Comparison of ENCODE assay signal across 9 cellular contexts in genomic region chr10:14958872-14959220, GRCh38. TPM values are rescaled to one million over a fixed set of nuclear protein-coding genes. Genes with fewer than 3 reads are reported as not detected.
DNase-seq lines count a peak whose midpoint lies in the region; ATAC-seq and TF ChIP-seq lines count a peak whose summit lies in the region.
"Had no signal": no experiment of that assay in that cellular context is flagged by ENCODE, and none has a peak within 500 bp of the region (broad histone marks: within the 10 kb centered on the region; RNA-seq: fewer than 3 reads in every experiment).

No MANE protein-coding gene starts in this region.

- peak overlapping the region; percentile 99 for H2AFZ ChIP-seq in parathyroid adenoma

- peak overlapping the region; percentile 62 for H3K4me3 ChIP-seq in Caco-2 (ENCODE audit: low read depth, low read length)
- H3K4me3 ChIP-seq in esophagus muscularis mucosa = peak overlapping the region; percentile 72 to 86 (median 80)
- H3K4me3 ChIP-seq in parathyroid adenoma (ENCODE audit: low read depth, low read length) = peak overlapping the region; percentile 88

- H3K9me3 Mint-ChIP-seq in Caco-2 (ENCODE audit: unreplicated experiment) = no peaks in the 10 kb centered on the region

- CTCF ChIA-PET in Caco-2 (lab: Charles Lee) = interaction anchor here (0.6 to 1.4 kb wide), 5 partner anchors 13 to 331 kb away, joined by 3 to 6 read pairs (median 4); partner anchors contain the start of genes CDNF, HSPA14 and MSANTD7
- CTCF ChIA-PET in RWPE1 (lab: Yijun Ruan, JAX) = interaction anchor here (0.6 kb wide), 1 partner anchor 158 kb away, joined by 3 read pairs; no protein-coding TSS in a partner anchor

- peaks cover 6% of the 10 kb centered on the region for H3K4me1 Mint-ChIP-seq in Caco-2 (ENCODE audit: low read depth, unreplicated experiment)

- no peak overlapping the region for H3K9ac ChIP-seq in parathyroid adenoma

- TF ChIP-seq EP300 in esophagus muscularis mucosa (IDR thresholded peaks at IDR 0.05) = no peak

- TF ChIP-seq CTCF in Caco-2 (IDR thresholded peaks at IDR 0.05; ENCODE audit: insufficient read depth in 1 of 2, low read depth in 1 of 2, low read length in 1 of 2, severe bottlenecking in 1 of 2, unreplicated experiment in 1 of 2) (no peak), RWPE1 (conservative IDR thresholded peaks at IDR 0.05; ENCODE audit: low read depth) (no peak), esophagus muscularis mucosa (IDR thresholded peaks at IDR 0.05) (no peak), parathyroid adenoma (IDR thresholded peaks at IDR 0.05) (no peak)

- no peaks in the 10 kb centered on the region for H3K27me3 Mint-ChIP-seq in Caco-2 (ENCODE audit: insufficient read depth, unreplicated experiment)

- DNase-seq in Caco-2 = no peak
- no peak for DNase-seq in RWPE1 (ENCODE audit: low spot score)
- DNase-seq in esophagus muscularis mucosa (ENCODE audit: extremely low spot score) = no peak
- DNase-seq in GDM1 (lab: John Stamatoyannopoulos, UW) = no peak
- DNase-seq in NCI-H2227 treated with DMSO at 0.1 percent for 48 hours (lab: John Stamatoyannopoulos, UW) = no peak
- no peak for DNase-seq in NCI-H510A treated with DMSO at 0.1 percent for 48 hours (lab: John Stamatoyannopoulos, UW)

- peak overlapping the region; percentile 100 for H3K27ac Mint-ChIP-seq in Caco-2 (ENCODE audit: unreplicated experiment)

- H3K36me3 ChIP-seq in Caco-2 (ENCODE audit: control insufficient read depth, insufficient read depth, low read length) (no peaks in the 10 kb centered on the region), esophagus muscularis mucosa (no peaks in the 10 kb centered on the region), parathyroid adenoma (ENCODE audit: control insufficient read depth, insufficient read depth, low read length) (no peaks in the 10 kb centered on the region)

- peaks cover 29% of the 10 kb centered on the region for H3K36me3 Mint-ChIP-seq in Caco-2 (ENCODE audit: insufficient read depth, unreplicated experiment)

- ATAC-seq in GM18517 (IDR thresholded peaks at IDR 0.05; ENCODE audit: unreplicated experiment) = no peak

- TF ChIP-seq POLR2A in esophagus muscularis mucosa (IDR thresholded peaks at IDR 0.05; ENCODE audit: low read depth) = no peak

- H3K79me2 ChIP-seq in parathyroid adenoma = no peaks in the 10 kb centered on the region

- H3K27ac ChIP-seq in RWPE1 (peak overlapping the region; percentile 100), esophagus muscularis mucosa (replicated peaks in 1 of 4) (peak overlapping the region; percentile 89 to 96 (median 94)), parathyroid adenoma (peak overlapping the region; percentile 88)

- TSS peak; percentile 84 for BruUV-seq in Caco-2 (replicated peaks; lab: Mats Ljungman, UMichigan)

- H3K9me3 ChIP-seq in Caco-2 = no peaks in the 10 kb centered on the region
- no peaks in the 10 kb centered on the region for H3K9me3 ChIP-seq in esophagus muscularis mucosa
- H3K9me3 ChIP-seq in parathyroid adenoma (ENCODE audit: control insufficient read depth, low read length) = no peaks in the 10 kb centered on the region

- H3K4me2 ChIP-seq in parathyroid adenoma (ENCODE audit: low read length) = peak overlapping the region; percentile 98

- 47% methylated on average over 12 of the region's 12 CpGs for WGBS in esophagus muscularis mucosa

- POLR2A ChIA-PET in Caco-2 (lab: Charles Lee) = interaction anchor here (0.5 to 2.1 kb wide), 8 partner anchors 81 to 774 kb away, joined by 3 to 22 read pairs (median 7); partner anchors contain the start of genes CDNF, HSPA14, MSANTD7 and RPP38
- POLR2A ChIA-PET in RWPE1 (lab: Yijun Ruan, JAX; ENCODE audit: low non-redundant PET) = interaction anchor here (1.1 to 1.6 kb wide), 2 partner anchors 55 to 80 kb away, joined by 3 to 5 read pairs; partner anchors contain the start of gene SUV39H2

- no peaks in the 10 kb centered on the region for H3K27me3 ChIP-seq in Caco-2 (replicated peaks; ENCODE audit: control insufficient read depth, insufficient read depth, low read length)
- no peaks in the 10 kb centered on the region for H3K27me3 ChIP-seq in esophagus muscularis mucosa
- H3K27me3 ChIP-seq in parathyroid adenoma (ENCODE audit: control insufficient read depth, insufficient read depth, low read length) = no peaks in the 10 kb centered on the region

- H3K4me1 ChIP-seq in Caco-2 (peaks cover 9% of the 10 kb centered on the region), esophagus muscularis mucosa (peaks cover 10 to 20% (median 18%) of the 10 kb centered on the region in 4 donors), parathyroid adenoma (no peaks in the 10 kb centered on the region)

- intact Hi-C loops in Caco-2 (cut with micrococcal nuclease; ENCODE audit: unreplicated experiment) = loop anchor here (1.0 to 10.0 kb wide), 3 partner anchors 81 to 384 kb away; partner anchors contain the start of genes CDNF, HSPA14, MSANTD7 and SUV39H2
- intact Hi-C loops in esophagus muscularis mucosa (cut with DNase I) = loop anchor here (5.0 kb wide), 1 partner anchor 208 kb away; the partner anchor contains the start of gene NMT2

- peak overlapping the region; percentile 99 for H3K4me3 Mint-ChIP-seq in Caco-2 (ENCODE audit: unreplicated experiment)

RNA-seq across cellular contexts. Expression of gene MEIG1, which starts 0.3 kb away (rescaled TPM):
- total RNA-seq in Caco-2 (2022) = not detected in 2 replicates
- total RNA-seq in esophagus muscularis mucosa = not detected
- total RNA-seq: SK-MEL-5 had no signal

RNA-seq across cellular contexts. Expression of gene DCLRE1C, which starts 5.0 kb away (rescaled TPM):
- total RNA-seq in Caco-2 (2022) (23.7 and 25.8 TPM in 2 replicates), esophagus muscularis mucosa (10 to 100 TPM in 2 of 4 donors, 1 to 10 TPM in 2; 6.6 to 12.8 (median 10.6) TPM)
